In genomic region chr9:684950-685340, GRCh38 we compare ENCODE assay signal across 9 cellular contexts.
DNase-seq lines count a peak whose midpoint lies in the region; ATAC-seq and TF ChIP-seq lines count a peak whose summit lies in the region.
"Had no signal": no experiment of that assay in that cellular context is flagged by ENCODE, and none has a peak within 500 bp of the region (broad histone marks: within the 10 kb centered on the region; RNA-seq: fewer than 3 reads in every experiment).

No MANE protein-coding gene starts in this region.

- peak overlapping the region; percentile 83 for H3K9ac ChIP-seq in skeletal muscle satellite cell (ENCODE audit: low read depth, low read length)

- TF ChIP-seq CTCF in foreskin keratinocyte (conservative IDR thresholded peaks at IDR 0.05) = no peak

- no peaks in the 10 kb centered on the region for H3K9me3 ChIP-seq in skeletal muscle satellite cell (replicated peaks; ENCODE audit: low read length)

- peak; percentile 57 for ATAC-seq in foreskin keratinocyte
- ATAC-seq: stimulated activated memory B cell treated with anti-CD40 and anti-IgM and Interleukin-4, amounts not matched to agents 10 μg/mL and 1 μg/mL and 100 μg/mL, for 72 hours had no signal

- no peaks in the 10 kb centered on the region for H3K27me3 ChIP-seq in foreskin keratinocyte
- no peaks in the 10 kb centered on the region for H3K27me3 ChIP-seq in skeletal muscle satellite cell (ENCODE audit: control insufficient read depth, insufficient read depth, low read length)

- H3K27ac ChIP-seq in foreskin keratinocyte = peak overlapping the region; percentile 87

- H3K4me2 ChIP-seq in skeletal muscle satellite cell (ENCODE audit: low read length) = peak overlapping the region; percentile 84

- peak overlapping the region; percentile 65 for H3K4me3 ChIP-seq in skeletal muscle satellite cell (ENCODE audit: low read length)

- peak; percentile 86 for DNase-seq in HCEC 1CT
- DNase-seq in amniotic stem cell (lab: John Stamatoyannopoulos, UW) = peak; percentile 86
- peak; percentile 83 to 93 for DNase-seq in foreskin keratinocyte
- no peak for DNase-seq in NCI-H345 (lab: John Stamatoyannopoulos, UW)
- DNase-seq in activated gamma-delta T cell (lab: John Stamatoyannopoulos, UW) = no peak
- DNase-seq in LoVo (ENCODE audit: low spot score) = no peak
- DNase-seq in stimulated activated CD4-positive, alpha-beta T cell treated with anti-CD3 and anti-CD28 coated beads, Interleukin-2, amount 100 ng/mL, for 48 hours = no peak

- H3K36me3 ChIP-seq in skeletal muscle satellite cell (ENCODE audit: insufficient read depth, low read length) = no peaks in the 10 kb centered on the region

- H3K4me1 ChIP-seq in foreskin keratinocyte (peaks cover 29% of the 10 kb centered on the region), skeletal muscle satellite cell (ENCODE audit: control insufficient read depth, insufficient read depth, low read length) (peaks cover 48% of the 10 kb centered on the region)

Comparison
In these comparisons a context has a peak if more than half of its experiments do, and no peak if none do; other contexts are left out.
1. DNase-seq: peak in HCEC 1CT (single experiment), amniotic stem cell (single experiment) and foreskin keratinocyte (2 of 2); none in NCI-H345 (single experiment), activated gamma-delta T cell (single experiment), LoVo (single experiment) and stimulated activated CD4-positive, alpha-beta T cell treated with anti-CD3 and anti-CD28 coated beads, Interleukin-2, amount 100 ng/mL, for 48 hours (0 of 2).